In genomic region chr20:346033-346639, GRCh38 we compare ENCODE assay signal across 1 cellular context.
TF ChIP-seq lines count a peak whose summit lies in the region.

No MANE protein-coding gene starts in this region.

TF ChIP-seq in H1, 55 proteins besides CTCF, POLR2A, EP300 and RAD21:
- TF ChIP-seq, protein P1, sequence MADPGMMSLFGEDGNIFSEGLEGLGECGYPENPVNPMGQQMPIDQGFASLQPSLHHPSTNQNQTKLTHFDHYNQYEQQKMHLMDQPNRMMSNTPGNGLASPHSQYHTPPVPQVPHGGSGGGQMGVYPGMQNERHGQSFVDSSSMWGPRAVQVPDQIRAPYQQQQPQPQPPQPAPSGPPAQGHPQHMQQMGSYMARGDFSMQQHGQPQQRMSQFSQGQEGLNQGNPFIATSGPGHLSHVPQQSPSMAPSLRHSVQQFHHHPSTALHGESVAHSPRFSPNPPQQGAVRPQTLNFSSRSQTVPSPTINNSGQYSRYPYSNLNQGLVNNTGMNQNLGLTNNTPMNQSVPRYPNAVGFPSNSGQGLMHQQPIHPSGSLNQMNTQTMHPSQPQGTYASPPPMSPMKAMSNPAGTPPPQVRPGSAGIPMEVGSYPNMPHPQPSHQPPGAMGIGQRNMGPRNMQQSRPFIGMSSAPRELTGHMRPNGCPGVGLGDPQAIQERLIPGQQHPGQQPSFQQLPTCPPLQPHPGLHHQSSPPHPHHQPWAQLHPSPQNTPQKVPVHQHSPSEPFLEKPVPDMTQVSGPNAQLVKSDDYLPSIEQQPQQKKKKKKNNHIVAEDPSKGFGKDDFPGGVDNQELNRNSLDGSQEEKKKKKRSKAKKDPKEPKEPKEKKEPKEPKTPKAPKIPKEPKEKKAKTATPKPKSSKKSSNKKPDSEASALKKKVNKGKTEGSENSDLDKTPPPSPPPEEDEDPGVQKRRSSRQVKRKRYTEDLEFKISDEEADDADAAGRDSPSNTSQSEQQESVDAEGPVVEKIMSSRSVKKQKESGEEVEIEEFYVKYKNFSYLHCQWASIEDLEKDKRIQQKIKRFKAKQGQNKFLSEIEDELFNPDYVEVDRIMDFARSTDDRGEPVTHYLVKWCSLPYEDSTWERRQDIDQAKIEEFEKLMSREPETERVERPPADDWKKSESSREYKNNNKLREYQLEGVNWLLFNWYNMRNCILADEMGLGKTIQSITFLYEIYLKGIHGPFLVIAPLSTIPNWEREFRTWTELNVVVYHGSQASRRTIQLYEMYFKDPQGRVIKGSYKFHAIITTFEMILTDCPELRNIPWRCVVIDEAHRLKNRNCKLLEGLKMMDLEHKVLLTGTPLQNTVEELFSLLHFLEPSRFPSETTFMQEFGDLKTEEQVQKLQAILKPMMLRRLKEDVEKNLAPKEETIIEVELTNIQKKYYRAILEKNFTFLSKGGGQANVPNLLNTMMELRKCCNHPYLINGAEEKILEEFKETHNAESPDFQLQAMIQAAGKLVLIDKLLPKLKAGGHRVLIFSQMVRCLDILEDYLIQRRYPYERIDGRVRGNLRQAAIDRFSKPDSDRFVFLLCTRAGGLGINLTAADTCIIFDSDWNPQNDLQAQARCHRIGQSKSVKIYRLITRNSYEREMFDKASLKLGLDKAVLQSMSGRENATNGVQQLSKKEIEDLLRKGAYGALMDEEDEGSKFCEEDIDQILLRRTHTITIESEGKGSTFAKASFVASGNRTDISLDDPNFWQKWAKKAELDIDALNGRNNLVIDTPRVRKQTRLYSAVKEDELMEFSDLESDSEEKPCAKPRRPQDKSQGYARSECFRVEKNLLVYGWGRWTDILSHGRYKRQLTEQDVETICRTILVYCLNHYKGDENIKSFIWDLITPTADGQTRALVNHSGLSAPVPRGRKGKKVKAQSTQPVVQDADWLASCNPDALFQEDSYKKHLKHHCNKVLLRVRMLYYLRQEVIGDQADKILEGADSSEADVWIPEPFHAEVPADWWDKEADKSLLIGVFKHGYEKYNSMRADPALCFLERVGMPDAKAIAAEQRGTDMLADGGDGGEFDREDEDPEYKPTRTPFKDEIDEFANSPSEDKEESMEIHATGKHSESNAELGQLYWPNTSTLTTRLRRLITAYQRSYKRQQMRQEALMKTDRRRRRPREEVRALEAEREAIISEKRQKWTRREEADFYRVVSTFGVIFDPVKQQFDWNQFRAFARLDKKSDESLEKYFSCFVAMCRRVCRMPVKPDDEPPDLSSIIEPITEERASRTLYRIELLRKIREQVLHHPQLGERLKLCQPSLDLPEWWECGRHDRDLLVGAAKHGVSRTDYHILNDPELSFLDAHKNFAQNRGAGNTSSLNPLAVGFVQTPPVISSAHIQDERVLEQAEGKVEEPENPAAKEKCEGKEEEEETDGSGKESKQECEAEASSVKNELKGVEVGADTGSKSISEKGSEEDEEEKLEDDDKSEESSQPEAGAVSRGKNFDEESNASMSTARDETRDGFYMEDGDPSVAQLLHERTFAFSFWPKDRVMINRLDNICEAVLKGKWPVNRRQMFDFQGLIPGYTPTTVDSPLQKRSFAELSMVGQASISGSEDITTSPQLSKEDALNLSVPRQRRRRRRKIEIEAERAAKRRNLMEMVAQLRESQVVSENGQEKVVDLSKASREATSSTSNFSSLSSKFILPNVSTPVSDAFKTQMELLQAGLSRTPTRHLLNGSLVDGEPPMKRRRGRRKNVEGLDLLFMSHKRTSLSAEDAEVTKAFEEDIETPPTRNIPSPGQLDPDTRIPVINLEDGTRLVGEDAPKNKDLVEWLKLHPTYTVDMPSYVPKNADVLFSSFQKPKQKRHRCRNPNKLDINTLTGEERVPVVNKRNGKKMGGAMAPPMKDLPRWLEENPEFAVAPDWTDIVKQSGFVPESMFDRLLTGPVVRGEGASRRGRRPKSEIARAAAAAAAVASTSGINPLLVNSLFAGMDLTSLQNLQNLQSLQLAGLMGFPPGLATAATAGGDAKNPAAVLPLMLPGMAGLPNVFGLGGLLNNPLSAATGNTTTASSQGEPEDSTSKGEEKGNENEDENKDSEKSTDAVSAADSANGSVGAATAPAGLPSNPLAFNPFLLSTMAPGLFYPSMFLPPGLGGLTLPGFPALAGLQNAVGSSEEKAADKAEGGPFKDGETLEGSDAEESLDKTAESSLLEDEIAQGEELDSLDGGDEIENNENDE (IDR thresholded peaks at IDR 0.05; ENCODE audit: insufficient replicate concordance, low read length): no peak
- TF ChIP-seq SIX5 (IDR thresholded peaks at IDR 0.05; ENCODE audit: low read depth, low read length) (no peak), EZH2 (IDR thresholded peaks at IDR 0.05; ENCODE audit: low read depth, low read length, severe bottlenecking) (no peak), JUN (IDR thresholded peaks at IDR 0.05; ENCODE audit: low read depth, low read length) (no peak), SRF (IDR thresholded peaks at IDR 0.05; ENCODE audit: low read depth, low read length) (no peak), TAF1 (IDR thresholded peaks at IDR 0.05; ENCODE audit: low read depth, low read length) (no peak), PHF8 (conservative IDR thresholded peaks at IDR 0.05; ENCODE audit: low read depth, low read length) (no peak), JUND (IDR thresholded peaks at IDR 0.05; ENCODE audit: low read length) (no peak), GTF2F1 (IDR thresholded peaks at IDR 0.05; ENCODE audit: borderline replicate concordance, low read depth, low read length) (no peak)
